7 cellular contexts compared by ENCODE assay signal in genomic region chr9:136225748-136226679, GRCh38. TPM values are rescaled to one million over a fixed set of nuclear protein-coding genes. Genes with fewer than 3 reads are reported as not detected.
A peak's percentile ranks its signal among the peaks of the same experiment; 100 is the strongest.
DNase-seq lines count a peak whose midpoint lies in the region; ATAC-seq, FAIRE-seq and TF ChIP-seq lines count a peak whose summit lies in the region.

No MANE protein-coding gene starts in this region.

- no peaks in the 10 kb centered on the region for H4K20me1 ChIP-seq in GM12878 (ENCODE audit: control insufficient read depth, insufficient read depth)

- ATAC-seq in GM21576 (IDR thresholded peaks at IDR 0.05; ENCODE audit: unreplicated experiment), result peak; percentile 64
- ATAC-seq in GM12878, result peak; percentile 99

- no peaks in the 10 kb centered on the region for H3K9me3 ChIP-seq in GM12878 (replicated peaks; ENCODE audit: control insufficient read depth, insufficient read depth, low read length)

- H3K9ac ChIP-seq in GM12878 (ENCODE audit: control insufficient read depth, insufficient read depth, low read length), result peak overlapping the region; percentile 45

- H3K27ac ChIP-seq in GM12878 (ENCODE audit: control insufficient read depth, insufficient read depth), result peak overlapping the region; percentile 79

- CTCF ChIA-PET in GM10248 (lab: Yijun Ruan, JAX), result interaction anchor here (1.0 to 6.2 kb wide), 8 partner anchors 9 to 42 kb away, joined by 3 to 36 read pairs (median 7); no protein-coding TSS in a partner anchor
- CTCF ChIA-PET in GM12878 (lab: Yijun Ruan, JAX), result interaction anchor here (0.6 to 6.5 kb wide), 6 partner anchors 8 to 258 kb away, joined by 3 to 30 read pairs (median 4); no protein-coding TSS in a partner anchor

- H3K4me3 ChIP-seq in GM12878, result peak overlapping the region; percentile 42; the same call in 1 of the 2 replicates

- BruUV-seq in GM12878 (replicated peaks; lab: Mats Ljungman, UMichigan), result no TSS peak

- intact Hi-C loops in GM12878 (cut with micrococcal nuclease; ENCODE audit: unreplicated experiment), result loop anchor here (5.0 kb wide), 1 partner anchor 259 kb away; no protein-coding TSS in a partner anchor

- no peak; the same call in 1 of the 2 replicates for TF ChIP-seq POLR2A in GM12878 (IDR thresholded peaks at IDR 0.05; ENCODE audit: low read depth, low read length)

- no peak for TF ChIP-seq EP300 in GM12878 (IDR thresholded peaks at IDR 0.05; ENCODE audit: borderline replicate concordance in 1 of 2, control insufficient read depth in 1 of 2, low read depth in 2 of 2, low read length in 2 of 2)

- POLR2A ChIA-PET in GM10248 (lab: Yijun Ruan, JAX), result interaction anchor here (1.0 kb wide), 1 partner anchor 88 kb away, joined by 3 read pairs; no protein-coding TSS in a partner anchor
- POLR2A ChIA-PET in GM12878 (lab: Charles Lee), result interaction anchor here (1.0 kb wide), 1 partner anchor 17 kb away, joined by 3 read pairs; no protein-coding TSS in a partner anchor

- peak overlapping the region; percentile 96 for H3K4me2 ChIP-seq in GM12878 (ENCODE audit: control insufficient read depth, insufficient read depth)

- peak; percentile 89 for DNase-seq in GM10248 (ENCODE audit: extremely low spot score)
- DNase-seq in KBM-7, result peak; percentile 61
- peak; percentile 22 to 78 (median 55) for DNase-seq in T-helper 2 cell
- DNase-seq in GM12878 (ENCODE audit: low read depth, low spot score), result peak; percentile 31
- peak; percentile 15 for DNase-seq in kidney glomerular epithelial cell (lab: John Stamatoyannopoulos, UW)
- DNase-seq in stimulated activated CD8-positive, alpha-beta memory T cell treated with anti-CD3 and anti-CD28 coated beads, Interleukin-12 subunit alpha, Interleukin-12 subunit beta, amount 100 ng/mL, for 1 hour (ENCODE audit: low read depth), result peak; percentile 20

- H3K4me1 ChIP-seq in GM12878 (ENCODE audit: control insufficient read depth, insufficient read depth, low read length), result peaks cover 19% of the 10 kb centered on the region

- SMC1A ChIA-PET in GM12878 (lab: Charles Lee; ENCODE audit: uncharacterized antibody, unreplicated experiment), result interaction anchor here (1.2 to 2.4 kb wide), 2 partner anchors 17 to 87 kb away, joined by 3 to 9 read pairs; no protein-coding TSS in a partner anchor

- in situ Hi-C loops in KBM-7 (cut with MboI; ENCODE audit: low pct_unique_long_range_greater_than_20kb, low sequenced_read_pairs) (no loop called here), GM12878 (cut with MboI) (no loop called here)

- peak; percentile 87 for FAIRE-seq in GM12878 (lab: Jason Lieb, UNC)

- peak overlapping the region; percentile 77 for H2AFZ ChIP-seq in GM12878 (ENCODE audit: control insufficient read depth, low read depth, low read length)

- peaks cover 8 to 28% of the 10 kb centered on the region in 2 experiments for H3K36me3 ChIP-seq in GM12878 (ENCODE audit: control insufficient read depth in 2 of 2, insufficient read depth in 2 of 2, low read length in 1 of 2)

- no peaks in the 10 kb centered on the region for H3K27me3 ChIP-seq in GM12878 (replicated peaks in 1 of 2; ENCODE audit: control insufficient read depth in 2 of 2, insufficient read depth in 2 of 2, low read length in 1 of 2)

- peak; percentile 48 for TF ChIP-seq RAD21 in GM12878 (IDR thresholded peaks at IDR 0.05; ENCODE audit: insufficient read depth, low read depth, low read length)

- WGBS in GM12878 (ENCODE audit: insufficient coverage, insufficient replicate concordance, low lambda C conversion rate, missing lambda C conversion rate), result 19% methylated on average over 30 of the region's 30 CpGs

- TF ChIP-seq CTCF in GM10248 (IDR thresholded peaks at IDR 0.05; ENCODE audit: control extremely low read depth, extremely low read depth, low read depth, missing control alignments) (peak; percentile 94), GM12878 (IDR thresholded peaks at IDR 0.05 in 2 of 3, conservative IDR thresholded peaks at IDR 0.05 in 1 of 3; ENCODE audit: control insufficient read depth in 2 of 3, extremely low read depth in 1 of 3, insufficient read depth in 1 of 3, low read depth in 3 of 3, low read length in 3 of 3) (peak; percentile 90 to 98 (median 98))

- H3K79me2 ChIP-seq in GM12878 (ENCODE audit: control insufficient read depth, insufficient read depth, low read length), result peaks cover 10% of the 10 kb centered on the region

- RAD21 ChIA-PET in GM12878 (lab: Charles Lee; ENCODE audit: unreplicated experiment), result interaction anchor here (0.6 to 1.2 kb wide), 2 partner anchors 14 to 137 kb away, joined by 3 read pairs; no protein-coding TSS in a partner anchor

TF ChIP-seq in GM12878, 131 proteins besides CTCF, POLR2A, EP300 and RAD21 (continues in another document):
- TF ChIP-seq USF2 (IDR thresholded peaks at IDR 0.05; ENCODE audit: borderline replicate concordance, low read depth, low read length) (no peak), RUNX3 (IDR thresholded peaks at IDR 0.05; ENCODE audit: low read length) (no peak; the same call in 1 of the 2 replicates), BHLHE40 (IDR thresholded peaks at IDR 0.05; ENCODE audit: borderline replicate concordance in 1 of 2, low read depth in 2 of 2, low read length in 1 of 2) (peak; percentile 74 to 89), PAX5 (IDR thresholded peaks at IDR 0.05; ENCODE audit: borderline replicate concordance, low read depth, low read length) (peak; percentile 24; the same call in 1 of the 2 replicates), EED (IDR thresholded peaks at IDR 0.05; ENCODE audit: low read depth) (peak; percentile 17; the same call in 1 of the 2 replicates), RELB (IDR thresholded peaks at IDR 0.05; ENCODE audit: low read depth) (no peak), CREM (IDR thresholded peaks at IDR 0.05; ENCODE audit: low read depth) (peak; percentile 61), ATF7 (IDR thresholded peaks at IDR 0.05; ENCODE audit: low read depth) (peak; percentile 85), BMI1 (IDR thresholded peaks at IDR 0.05; ENCODE audit: borderline replicate concordance) (no peak), MTA2 (IDR thresholded peaks at IDR 0.05; ENCODE audit: low read depth) (0 out of 2 replicates have a peak, but pooled peaks have one; percentile 14), SMC3 (IDR thresholded peaks at IDR 0.05; ENCODE audit: borderline replicate concordance, low read length) (peak; percentile 63), MTA3 (IDR thresholded peaks at IDR 0.05; ENCODE audit: borderline replicate concordance, low read length) (no peak)

RNA-seq across cellular contexts. Expression of gene QSOX2, which starts 19.6 kb away (rescaled TPM):
- total RNA-seq in GM12878 (2013; cell fraction: nucleolus; rRNA removed), result 31.6 and 38.4 TPM in 2 replicates
- total RNA-seq in GM12878 (2014; rRNA removed), result 9.0 and 10.1 TPM in 2 replicates
- total RNA-seq in GM12878 (2014; rRNA removed; fragmentation: Illumina TruSeq; extraction: Trizol), result 7.1 and 7.8 TPM in 2 replicates
- total RNA-seq in GM12878 (2021), result 15.8 and 16.1 TPM in 2 replicates
- 4.2 TPM for polyA plus RNA-seq in GM12878 (2011; ENCODE audit: low read depth)
- 11.4 and 15.4 TPM in 2 replicates for polyA plus RNA-seq in GM12878 (2011; rRNA removed)
- polyA plus RNA-seq in GM12878 (2011; cell fraction: cytosol; rRNA removed), result 9.9 and 11.1 TPM in 2 replicates
- 51.1 and 55.5 TPM in 2 replicates for polyA plus RNA-seq in GM12878 (2011; cell fraction: nucleus; rRNA removed)
- polyA plus RNA-seq in GM12878 (2012), result 8.4 and 10.9 TPM in 2 replicates
- 7.2 and 9.3 TPM in 2 replicates for polyA plus RNA-seq in GM12878 (2014; fragmentation: Illumina TruSeq; extraction: Trizol)
- 1 to 10 TPM in 1 of 2 experiments, under 1 TPM in 1; 0.34 to 1.5 TPM for polyA plus RNA-seq in GM12878 (2014; fragmentation: Nextera tagmentation; extraction: Ambion mirVana)
- polyA plus RNA-seq in GM12878 (2014; rRNA removed), result 13.1 and 15.1 TPM in 2 replicates
- polyA plus RNA-seq in GM12878 (2016; fragmentation: Nextera tagmentation; extraction: Ambion mirVana), result 1 to 10 TPM in 1 of 2 experiments, under 1 TPM in 1; 0.45 to 2.1 TPM
- 8.7 and 10.6 TPM in 2 replicates for polyA minus RNA-seq in GM12878 (2011; rRNA and poly(A)+ RNA removed)
- 3.5 and 4.1 TPM in 2 replicates for polyA minus RNA-seq in GM12878 (2011; cell fraction: cytosol; rRNA and poly(A)+ RNA removed)
- 8.6 and 11.9 TPM in 2 replicates for polyA minus RNA-seq in GM12878 (2011; cell fraction: nucleus; rRNA and poly(A)+ RNA removed)

RNA-seq across cellular contexts. Expression of gene LHX3, which starts 21.1 kb away (rescaled TPM):
- total RNA-seq in GM12878 (2013; cell fraction: nucleolus; rRNA removed), result not detected in 2 replicates
- total RNA-seq in GM12878 (2014; rRNA removed), result not detected in 2 replicates
- total RNA-seq in GM12878 (2014; rRNA removed; fragmentation: Illumina TruSeq; extraction: Trizol), result not detected in 2 replicates
- not detected in 2 replicates for total RNA-seq in GM12878 (2021)
- not detected for polyA plus RNA-seq in GM12878 (2011; ENCODE audit: low read depth)
- not detected in 2 replicates for polyA plus RNA-seq in GM12878 (2011; rRNA removed)
- not detected in 2 replicates for polyA plus RNA-seq in GM12878 (2011; cell fraction: cytosol; rRNA removed)
- polyA plus RNA-seq in GM12878 (2011; cell fraction: nucleus; rRNA removed), result 0.06 TPM in 1 of 2 replicates, not detected in the other
- polyA plus RNA-seq in GM12878 (2012), result not detected in 2 replicates
- polyA plus RNA-seq in GM12878 (2014; fragmentation: Illumina TruSeq; extraction: Trizol), result not detected in 2 replicates
- polyA plus RNA-seq in GM12878 (2014; fragmentation: Nextera tagmentation; extraction: Ambion mirVana), result not detected
- polyA plus RNA-seq in GM12878 (2014; rRNA removed), result not detected in 2 replicates
- not detected for polyA plus RNA-seq in GM12878 (2016; fragmentation: Nextera tagmentation; extraction: Ambion mirVana)
- polyA minus RNA-seq in GM12878 (2011; rRNA and poly(A)+ RNA removed), result not detected in 2 replicates
- not detected in 2 replicates for polyA minus RNA-seq in GM12878 (2011; cell fraction: cytosol; rRNA and poly(A)+ RNA removed)
- polyA minus RNA-seq in GM12878 (2011; cell fraction: nucleus; rRNA and poly(A)+ RNA removed), result not detected in 2 replicates

Comparison
In these comparisons a context has a peak if more than half of its experiments do, and no peak if none do; other contexts are left out.
1. Peak in every context shown above with its lines: DNase-seq, ATAC-seq, H3K4me3 ChIP-seq and H3K27ac ChIP-seq.
2. DNase-seq: peak in every context shown above with its lines; median percentile 89 in GM10248; 61 in KBM-7; 55 in T-helper 2 cell; 31 in GM12878; 20 in stimulated activated CD8-positive, alpha-beta memory T cell treated with anti-CD3 and anti-CD28 coated beads, Interleukin-12 subunit alpha, Interleukin-12 subunit beta, amount 100 ng/mL, for 1 hour; 15 in kidney glomerular epithelial cell.